24 cellular contexts compared by ENCODE assay signal in the genomic region with DNA sequence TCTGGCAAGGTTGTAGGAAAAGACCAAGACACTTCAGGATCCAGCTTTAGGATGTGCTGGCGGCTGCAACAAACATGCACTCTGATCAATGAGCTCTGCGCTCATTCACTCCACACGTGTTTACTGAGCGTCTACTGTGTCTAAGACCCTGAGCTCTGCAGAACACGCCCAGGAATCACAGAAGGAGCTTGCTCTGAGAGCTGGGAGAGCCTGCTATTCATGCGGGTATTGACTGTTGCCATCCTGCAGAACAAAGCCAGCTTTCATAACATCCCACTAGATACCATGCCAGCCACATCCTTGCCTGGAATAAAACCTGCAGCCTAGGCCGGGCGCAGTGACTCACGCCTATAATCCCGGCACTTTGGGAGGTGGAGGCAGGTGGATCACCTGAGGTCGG. TPM values are rescaled to one million over a fixed set of nuclear protein-coding genes. Genes with fewer than 3 reads are reported as not detected.
A peak's percentile ranks its signal among the peaks of the same experiment; 100 is the strongest.
DNase-seq lines count a peak whose midpoint lies in the region; ATAC-seq, FAIRE-seq and TF ChIP-seq lines count a peak whose summit lies in the region.
"Had no signal": no experiment of that assay in that cellular context is flagged by ENCODE, and none has a peak within 500 bp of the region (broad histone marks: within the 10 kb centered on the region; RNA-seq: fewer than 3 reads in every experiment).

No MANE protein-coding gene starts in this region.

- no peaks in the 10 kb centered on the region for H3K9me3 Mint-ChIP-seq in CD14-positive monocyte
- H3K9me3 Mint-ChIP-seq: activated CD4-positive, alpha-beta T cell treated with anti-CD3 and anti-CD28 coated beads, Interleukin-2, amount 10 ng/mL, durations not matched to agents 7 days and 5 days; activated T-cell treated with anti-CD3 and anti-CD28 coated beads, Interleukin-2, amount 50 U/mL, for 72 hours; stimulated activated effector memory CD8-positive, alpha-beta T cell treated with anti-CD3 and anti-CD28 coated beads, Interleukin-12 subunit alpha, Interleukin-12 subunit beta, amount 100 ng/mL, for 72 hours had no signal

- intact Hi-C loops in HepG2 (cut with micrococcal nuclease; ENCODE audit: unreplicated experiment): loop anchor here (2.0 to 5.0 kb wide), 2 partner anchors 19 to 42 kb away; a partner anchor contains a TSS
- intact Hi-C loops in right lobe of liver (cut with DNase I): no loop called here
- intact Hi-C loops in mammary epithelial cell (cut with micrococcal nuclease): no loop called here
- intact Hi-C loops in CD14-positive monocyte (cut with micrococcal nuclease): no loop called here

- H3K27me3 ChIP-seq in HepG2 (ENCODE audit: control insufficient read depth in 1 of 2, insufficient read depth in 2 of 2, low read length in 2 of 2) (no peaks in the 10 kb centered on the region), right lobe of liver (no peaks in the 10 kb centered on the region), mammary epithelial cell (ENCODE audit: insufficient read depth, low read length) (no peaks in the 10 kb centered on the region), mesenchymal stem cell (ENCODE audit: control insufficient read depth in 1 of 2, insufficient read depth in 1 of 2, low read length in 2 of 2) (peaks cover 0 to 9% of the 10 kb centered on the region in 2 experiments)
- H3K27me3 ChIP-seq: adrenal gland, colonic mucosa had no signal

- H3K9me3 ChIP-seq in HepG2 (ENCODE audit: low read length) (no peaks in the 10 kb centered on the region), right lobe of liver (no peaks in the 10 kb centered on the region), mammary epithelial cell (replicated peaks; ENCODE audit: insufficient read depth, low read length) (no peaks in the 10 kb centered on the region), mesenchymal stem cell (ENCODE audit: control insufficient read depth, low read length) (no peaks in the 10 kb centered on the region)
- H3K9me3 ChIP-seq: adrenal gland, colonic mucosa, HAP-1 had no signal

- H3K4me2 ChIP-seq in HepG2 (ENCODE audit: low read depth, low read length) (peak overlapping the region; percentile 49), mammary epithelial cell (ENCODE audit: insufficient read depth, low read depth, low read length) (peak overlapping the region; percentile 39), mesenchymal stem cell (ENCODE audit: low read length, poor library complexity, severe bottlenecking) (no peak overlapping the region)

- H3K23ac ChIP-seq in mesenchymal stem cell (ENCODE audit: low read length in 2 of 2): no peak overlapping the region

- peaks cover 28% of the 10 kb centered on the region for H3K79me1 ChIP-seq in mesenchymal stem cell (replicated peaks; ENCODE audit: low read length, poor library complexity, severe bottlenecking)

- H4K91ac ChIP-seq in mesenchymal stem cell (ENCODE audit: low read length): no peak overlapping the region

- no TSS peak for BruUV-seq in HepG2 (replicated peaks; lab: Mats Ljungman, UMichigan)
- no TSS peak for BruUV-seq in mammary epithelial cell (replicated peaks; lab: Mats Ljungman, UMichigan)

- peak overlapping the region in 1 of 2 experiments; percentile 17 for H3K4ac ChIP-seq in mesenchymal stem cell (ENCODE audit: low read depth in 1 of 2, low read length in 2 of 2)

- peaks cover 4 to 18% (median 15%) of the 10 kb centered on the region in 3 donors for H3K27me3 Mint-ChIP-seq in CD14-positive monocyte (ENCODE audit: low read depth in 3 of 3)
- H3K27me3 Mint-ChIP-seq: activated CD4-positive, alpha-beta T cell treated with anti-CD3 and anti-CD28 coated beads, Interleukin-2, amount 10 ng/mL, durations not matched to agents 7 days and 5 days had no signal

- H3K27ac ChIP-seq in HepG2 (ENCODE audit: extremely low read length, insufficient read depth, low read length) (peak overlapping the region; percentile 37), right lobe of liver (no peak overlapping the region), mammary epithelial cell (ENCODE audit: insufficient read depth, low read depth, low read length) (peak overlapping the region; percentile 16), mesenchymal stem cell (ENCODE audit: low read length, poor library complexity, severe bottlenecking) (no peak overlapping the region)
- H3K27ac ChIP-seq: adrenal gland, colonic mucosa had no signal

- TF ChIP-seq EP300 in HepG2 (IDR thresholded peaks at IDR 0.05; ENCODE audit: low read depth in 2 of 2, low read length in 2 of 2) (peak in 1 of 2 experiments; percentile 41; a peak in 2 of 4 replicates), HepG2 (CRISPR knock-in tag; IDR thresholded peaks at IDR 0.05; ENCODE audit: borderline replicate concordance) (0 out of 2 replicates have a peak, but pooled peaks have one; percentile 47)

- H4K20me1 ChIP-seq in HepG2 (ENCODE audit: insufficient read depth, low read length): no peaks in the 10 kb centered on the region
- no peaks in the 10 kb centered on the region for H4K20me1 ChIP-seq in mammary epithelial cell (ENCODE audit: insufficient read depth, low read length)

- no peak overlapping the region for H4K8ac ChIP-seq in mesenchymal stem cell (ENCODE audit: low read length)

- H3K18ac ChIP-seq in mesenchymal stem cell (ENCODE audit: low read depth in 1 of 2, low read length in 2 of 2): no peak overlapping the region

- 58% methylated on average over 5 of the region's 11 CpGs for WGBS in HepG2 (ENCODE audit: low lambda C conversion rate)
- WGBS in right lobe of liver (ENCODE audit: insufficient coverage, low coverage, low lambda C conversion rate, missing lambda C conversion rate): no CpG with 5 or more reads among the region's 11 CpGs
- WGBS in mammary epithelial cell (ENCODE audit: low coverage, missing lambda C conversion rate): 4% methylated on average over 11 of the region's 11 CpGs
- 91% methylated on average over 10 of the region's 11 CpGs for WGBS in mesenchymal stem cell

- POLR2A ChIA-PET in HepG2 (lab: Yijun Ruan, JAX): interaction anchor here (0.9 to 2.5 kb wide), 5 partner anchors 16 to 61 kb away, joined by 3 to 10 read pairs (median 4); a partner anchor contains a TSS

- H3K4me3 ChIP-seq in HepG2 (replicated peaks in 1 of 3; ENCODE audit: insufficient read depth in 1 of 3, low read depth in 2 of 3, low read length in 3 of 3): peak overlapping the region in 1 of 3 experiments; percentile 14; a peak in 1 of 6 replicates
- no peak overlapping the region for H3K4me3 ChIP-seq in right lobe of liver
- no peak overlapping the region for H3K4me3 ChIP-seq in mammary epithelial cell (replicated peaks in 1 of 3; ENCODE audit: insufficient read depth in 1 of 3, low read depth in 2 of 3, low read length in 3 of 3)
- no peak overlapping the region for H3K4me3 ChIP-seq in mesenchymal stem cell (ENCODE audit: insufficient read depth in 1 of 2, low read depth in 1 of 2, low read length in 2 of 2)
- H3K4me3 ChIP-seq: adrenal gland, colonic mucosa, HAP-1 had no signal

- H2BK15ac ChIP-seq in mesenchymal stem cell (ENCODE audit: low read depth, poor library complexity, severe bottlenecking): no peak overlapping the region

- H3K27ac Mint-ChIP-seq in CD14-positive monocyte: no peak overlapping the region
- H3K27ac Mint-ChIP-seq: activated CD4-positive, alpha-beta T cell treated with anti-CD3 and anti-CD28 coated beads, Interleukin-2, amount 10 ng/mL, durations not matched to agents 7 days and 5 days; activated T-cell treated with anti-CD3 and anti-CD28 coated beads, Interleukin-2, amount 50 U/mL, for 72 hours; stimulated activated effector memory CD8-positive, alpha-beta T cell treated with anti-CD3 and anti-CD28 coated beads, Interleukin-12 subunit alpha, Interleukin-12 subunit beta, amount 100 ng/mL, for 72 hours had no signal

- H3K9ac ChIP-seq in HepG2 (ENCODE audit: insufficient read depth, low read depth, low read length) (no peak overlapping the region), mammary epithelial cell (ENCODE audit: insufficient read depth, low read length) (peak overlapping the region; percentile 6), mesenchymal stem cell (ENCODE audit: low read length) (no peak overlapping the region)

- no peak for TF ChIP-seq RAD21 in HepG2 (CRISPR knock-in tag; IDR thresholded peaks at IDR 0.05)

- CTCF ChIA-PET in HepG2 (lab: Yijun Ruan, JAX; ENCODE audit: low intra/inter-chr PET ratio, low total read pairs) (no interaction called here), mammary epithelial cell (lab: Charles Lee; ENCODE audit: low non-redundant PET) (no interaction called here)

- TF ChIP-seq CTCF in HepG2 (CRISPR knock-in tag; IDR thresholded peaks at IDR 0.05) (no peak), right lobe of liver (IDR thresholded peaks at IDR 0.05) (no peak), mammary epithelial cell (conservative IDR thresholded peaks at IDR 0.05 in 1 of 2, IDR thresholded peaks at IDR 0.05 in 1 of 2; ENCODE audit: extremely low read depth in 1 of 2, insufficient read depth in 1 of 2, low read depth in 1 of 2, low read length in 2 of 2) (no peak), CD14-positive monocyte (IDR thresholded peaks at IDR 0.05) (no peak)

- FAIRE-seq in HepG2 (lab: Jason Lieb, UNC) (peak; percentile 76), urothelium cell line (lab: Jason Lieb, UNC) (no peak)
- FAIRE-seq: A204.1 had no signal

- H2BK12ac ChIP-seq in mesenchymal stem cell (ENCODE audit: low read length in 2 of 2): no peak overlapping the region

- ATAC-seq in HepG2 (peak; percentile 73), right lobe of liver (no peak), HG02763 (IDR thresholded peaks at IDR 0.05; ENCODE audit: unreplicated experiment) (no peak)
- ATAC-seq: activated T-cell treated with anti-CD3 and anti-CD28 coated beads, Interleukin-2, amount 50 U/mL, for 72 hours; left ventricle myocardium superior had no signal

- no peak overlapping the region for H3K4me3 Mint-ChIP-seq in CD14-positive monocyte
- H3K4me3 Mint-ChIP-seq: activated CD4-positive, alpha-beta T cell treated with anti-CD3 and anti-CD28 coated beads, Interleukin-2, amount 10 ng/mL, durations not matched to agents 7 days and 5 days; activated T-cell treated with anti-CD3 and anti-CD28 coated beads, Interleukin-2, amount 50 U/mL, for 72 hours; stimulated activated effector memory CD8-positive, alpha-beta T cell treated with anti-CD3 and anti-CD28 coated beads, Interleukin-12 subunit alpha, Interleukin-12 subunit beta, amount 100 ng/mL, for 72 hours had no signal

- no peak overlapping the region for H3K14ac ChIP-seq in mesenchymal stem cell (ENCODE audit: low read length in 2 of 2)

- H3K4me1 ChIP-seq in HepG2 (ENCODE audit: insufficient read depth, low read length) (peaks cover 87% of the 10 kb centered on the region), right lobe of liver (peaks cover 0 to 2% (median 0%) of the 10 kb centered on the region in 4 donors), mammary epithelial cell (ENCODE audit: insufficient read depth, low read length) (peaks cover 41% of the 10 kb centered on the region), mesenchymal stem cell (ENCODE audit: control insufficient read depth, insufficient read depth, low read depth, low read length) (peaks cover 25% of the 10 kb centered on the region)
- H3K4me1 ChIP-seq: colonic mucosa, HAP-1 had no signal

- dilution Hi-C loops in mammary epithelial cell (cut with HindIII; ENCODE audit: low sequenced_read_pairs): no loop called here

- no peaks in the 10 kb centered on the region for H3K4me1 Mint-ChIP-seq in CD14-positive monocyte
- H3K4me1 Mint-ChIP-seq: activated CD4-positive, alpha-beta T cell treated with anti-CD3 and anti-CD28 coated beads, Interleukin-2, amount 10 ng/mL, durations not matched to agents 7 days and 5 days; stimulated activated effector memory CD8-positive, alpha-beta T cell treated with anti-CD3 and anti-CD28 coated beads, Interleukin-12 subunit alpha, Interleukin-12 subunit beta, amount 100 ng/mL, for 72 hours had no signal

- TF ChIP-seq POLR2A in HepG2 (IDR thresholded peaks at IDR 0.05; ENCODE audit: insufficient read depth in 1 of 2, low read depth in 2 of 2, low read length in 2 of 2) (no peak), right lobe of liver (IDR thresholded peaks at IDR 0.05) (no peak)

- peak overlapping the region; percentile 89 for H2AK5ac ChIP-seq in mesenchymal stem cell (ENCODE audit: low read length, severe bottlenecking)

- H2BK120ac ChIP-seq in mesenchymal stem cell (ENCODE audit: low read depth, low read length): no peak overlapping the region

- peak; percentile 80 for DNase-seq in HepG2 (ENCODE audit: low spot score)
- no peak for DNase-seq in right lobe of liver
- peak; percentile 89 for DNase-seq in mammary epithelial cell
- no peak for DNase-seq in mesenchymal stem cell
- DNase-seq in urothelium cell line (ENCODE audit: low spot score): peak; percentile 55
- no peak for DNase-seq in CD14-positive monocyte (ENCODE audit: low spot score)
- no peak for DNase-seq in iPS-NIHi11 (ENCODE audit: low spot score)
- DNase-seq: activated CD4-positive, alpha-beta T cell treated with anti-CD3 and anti-CD28 coated beads, Interleukin-2, amount 10 ng/mL, durations not matched to agents 7 days and 5 days; activated naive CD4-positive, alpha-beta T cell treated with Interleukin-2 at 50 U/mL for 16 hours; activated T-cell treated with anti-CD3 and anti-CD28 coated beads, Interleukin-2, amount 50 U/mL, for 72 hours; adrenal gland; colonic mucosa; DND-41; effector memory CD4-positive, alpha-beta T cell; KG1; left ventricle myocardium superior; NCI-H146; NCI-H2171; NCI-H526; T-helper 2 cell had no signal

- H3K36me3 Mint-ChIP-seq in CD14-positive monocyte: no peaks in the 10 kb centered on the region
- H3K36me3 Mint-ChIP-seq: stimulated activated effector memory CD8-positive, alpha-beta T cell treated with anti-CD3 and anti-CD28 coated beads, Interleukin-12 subunit alpha, Interleukin-12 subunit beta, amount 100 ng/mL, for 72 hours had no signal

- H2BK5ac ChIP-seq in mesenchymal stem cell (ENCODE audit: low read depth, low read length, poor library complexity, severe bottlenecking): no peak overlapping the region

- H3K36me3 ChIP-seq in HepG2 (replicated peaks in 1 of 2; ENCODE audit: control insufficient read depth in 1 of 2, insufficient read depth in 2 of 2, low read length in 2 of 2) (no peaks in the 10 kb centered on the region), right lobe of liver (no peaks in the 10 kb centered on the region), mammary epithelial cell (ENCODE audit: insufficient read depth, low read length) (peaks cover 2% of the 10 kb centered on the region), mesenchymal stem cell (ENCODE audit: control insufficient read depth in 1 of 2, insufficient read depth in 2 of 2, low read depth in 1 of 2, low read length in 2 of 2) (peaks cover 0 to 20% of the 10 kb centered on the region in 2 experiments)
- H3K36me3 ChIP-seq: adrenal gland, colonic mucosa, HAP-1 had no signal

- H3K79me2 ChIP-seq in HepG2 (ENCODE audit: insufficient read depth, low read length) (peaks cover 16% of the 10 kb centered on the region), mammary epithelial cell (ENCODE audit: insufficient read depth, low read length) (peaks cover 77% of the 10 kb centered on the region)

- H2AFZ ChIP-seq in HepG2 (ENCODE audit: low read length) (no peak overlapping the region), mammary epithelial cell (ENCODE audit: low read depth, low read length) (no peak overlapping the region), mesenchymal stem cell (ENCODE audit: low read depth, low read length) (no peak overlapping the region)

- in situ Hi-C loops in HepG2 (cut with HindIII; ENCODE audit: extremely low pct_ligation_motif_present, low pct_unique_long_range_greater_than_20kb) (no loop called here), mammary epithelial cell (cut with MboI; ENCODE audit: low sequenced_read_pairs in 2 of 2) (no loop called here)

RNA-seq across cellular contexts. Expression of a gene that starts 44.1 kb away (rescaled TPM):
- total RNA-seq in HepG2 (2016; rRNA removed; fragmentation: Illumina TruSeq; extraction: Trizol) (21.3 and 22.2 TPM in 2 replicates), right lobe of liver (1 to 10 TPM; 2.7 to 9.5 (median 8.0) TPM), mammary epithelial cell (100 to 1,000 TPM; 126 to 128 TPM)
- total RNA-seq in HepG2 (2016; cell fraction: cytosol; rRNA removed; fragmentation: Illumina TruSeq; extraction: Trizol; ENCODE audit: low read depth): 13.3 and 13.9 TPM in 2 replicates
- total RNA-seq in HepG2 (2016; cell fraction: insoluble cytoplasmic fraction; rRNA removed; fragmentation: Illumina TruSeq; extraction: Trizol): 16.8 and 27.5 TPM in 2 replicates
- 21.1 and 21.3 TPM in 2 replicates for total RNA-seq in HepG2 (2016; cell fraction: membrane; rRNA removed; fragmentation: Illumina TruSeq; extraction: Trizol)
- 15.4 and 15.6 TPM in 2 replicates for total RNA-seq in HepG2 (2016; cell fraction: nucleus; rRNA removed; fragmentation: Illumina TruSeq; extraction: Trizol)
- polyA plus RNA-seq in HepG2 (2011; rRNA removed) (22.3 and 24.3 TPM in 2 replicates), mammary epithelial cell (87.8 TPM), CD14-positive monocyte (not detected)
- polyA plus RNA-seq in HepG2 (2011; cell fraction: cytosol; rRNA removed): 21.0 and 28.9 TPM in 2 replicates
- 17.8 and 20.8 TPM in 2 replicates for polyA plus RNA-seq in HepG2 (2011; cell fraction: nucleus; rRNA removed)
- 14.8 and 16.8 TPM in 2 replicates for polyA plus RNA-seq in HepG2 (2012)
- 11.0 and 11.8 TPM in 2 replicates for polyA plus RNA-seq in HepG2 (2016; cell fraction: cytosol; fragmentation: Illumina TruSeq; extraction: Trizol; ENCODE audit: low read depth)
- polyA plus RNA-seq in HepG2 (2016; cell fraction: insoluble cytoplasmic fraction; fragmentation: Illumina TruSeq; extraction: Trizol; ENCODE audit: low read depth): 23.0 and 33.6 TPM in 2 replicates
- polyA plus RNA-seq in HepG2 (2016; cell fraction: membrane; fragmentation: Illumina TruSeq; extraction: Trizol; ENCODE audit: low read depth): 21.3 and 21.9 TPM in 2 replicates
- polyA plus RNA-seq in HepG2 (2016; cell fraction: nucleus; fragmentation: Illumina TruSeq; extraction: Trizol; ENCODE audit: insufficient read depth, low read depth): 24.4 and 29.9 TPM in 2 replicates
- 9.8 and 67.1 TPM in 2 replicates for polyA minus RNA-seq in HepG2 (2011; rRNA and poly(A)+ RNA removed; ENCODE audit: low replicate concordance)
- polyA minus RNA-seq in HepG2 (2011; cell fraction: cytosol; rRNA and poly(A)+ RNA removed): 23.8 and 25.1 TPM in 2 replicates
- 16.8 and 18.4 TPM in 2 replicates for polyA minus RNA-seq in HepG2 (2011; cell fraction: nucleus; rRNA and poly(A)+ RNA removed)
- 188 TPM for polyA minus RNA-seq in mammary epithelial cell
- 83.3 TPM for polyA plus RNA-seq in mesenchymal stem cell (2013, experiment 1 of 2)
- 82.4 TPM for polyA plus RNA-seq in mesenchymal stem cell (2013, experiment 2 of 2)

Comparison
In these comparisons a context has a peak if more than half of its experiments do, and no peak if none do; other contexts are left out.
1. DNase-seq: peak in HepG2 (single experiment), mammary epithelial cell (single experiment) and urothelium cell line (single experiment); none in right lobe of liver (0 of 3), mesenchymal stem cell (single experiment), CD14-positive monocyte (single experiment) and iPS-NIHi11 (single experiment).
2. H3K27ac ChIP-seq: peak in HepG2 (single experiment) and mammary epithelial cell (single experiment); none in right lobe of liver (0 of 3) and mesenchymal stem cell (single experiment).